ENCODE assay signal across 14 cellular contexts in genomic region chr11:27861706-27862430, GRCh38.
DNase-seq lines count a peak whose midpoint lies in the region; ATAC-seq and TF ChIP-seq lines count a peak whose summit lies in the region.
"Had no signal": no experiment of that assay in that cellular context is flagged by ENCODE, and none has a peak within 500 bp of the region (broad histone marks: within the 10 kb centered on the region; RNA-seq: fewer than 3 reads in every experiment).

No MANE protein-coding gene starts in this region.

- H3K27ac ChIP-seq in transverse colon (no peak overlapping the region), coronary artery (peak overlapping the region in 1 of 2 donors; percentile 53)

- no peak overlapping the region for H3K4me3 Mint-ChIP-seq in natural killer cell treated with Interleukin-12 subunit alpha and Interleukin-12 subunit beta and Interleukin-15 and Interleukin-18, amount 100 ng/mL, for 72 hours
- H3K4me3 Mint-ChIP-seq: nephron had no signal

- TF ChIP-seq CTCF in transverse colon (IDR thresholded peaks at IDR 0.05) (no peak), coronary artery (IDR thresholded peaks at IDR 0.05) (no peak)

- no peaks in the 10 kb centered on the region for H3K36me3 ChIP-seq in transverse colon

- TF ChIP-seq EP300 in transverse colon (IDR thresholded peaks at IDR 0.05; ENCODE audit: low read depth): no peak

- H3K4me3 ChIP-seq in transverse colon (no peak overlapping the region), coronary artery (no peak overlapping the region)

- no peaks in the 10 kb centered on the region for H3K27me3 Mint-ChIP-seq in natural killer cell treated with Interleukin-12 subunit alpha and Interleukin-12 subunit beta and Interleukin-15 and Interleukin-18, amount 100 ng/mL, for 72 hours

- no peaks in the 10 kb centered on the region for H3K4me1 Mint-ChIP-seq in natural killer cell treated with Interleukin-12 subunit alpha and Interleukin-12 subunit beta and Interleukin-15 and Interleukin-18, amount 100 ng/mL, for 72 hours (ENCODE audit: low read depth in 2 of 2)
- H3K4me1 Mint-ChIP-seq: nephron had no signal

- H3K27me3 ChIP-seq in transverse colon: no peaks in the 10 kb centered on the region

- ATAC-seq in Right ventricle myocardium superior (ENCODE audit: poor library complexity): peak; percentile 55
- no peak for ATAC-seq in natural killer cell treated with Interleukin-12 subunit alpha and Interleukin-12 subunit beta and Interleukin-15 and Interleukin-18, amount 100 ng/mL, for 72 hours

- 54% methylated on average over 4 of the region's 4 CpGs for WGBS in transverse colon (ENCODE audit: low coverage in 1 of 2), 2 donors

- TF ChIP-seq POLR2A in transverse colon (IDR thresholded peaks at IDR 0.05): no peak

- intact Hi-C loops in Right ventricle myocardium superior (cut with DNase I): no loop called here
- intact Hi-C loops in cardiac septum (cut with DNase I): no loop called here
- intact Hi-C loops in transverse colon (cut with DNase I; ENCODE audit: low total_unique reads): no loop called here

- in situ Hi-C loops in transverse colon (cut with MboI; ENCODE audit: low pct_ligation_motif_present in 1 of 4, low pct_unique_long_range_greater_than_20kb in 1 of 4, low sequenced_read_pairs in 3 of 4): no loop called here

- no peaks in the 10 kb centered on the region for H3K36me3 Mint-ChIP-seq in natural killer cell treated with Interleukin-12 subunit alpha and Interleukin-12 subunit beta and Interleukin-15 and Interleukin-18, amount 100 ng/mL, for 72 hours

- no peaks in the 10 kb centered on the region for H3K9me3 ChIP-seq in transverse colon

- H3K9me3 Mint-ChIP-seq in natural killer cell treated with Interleukin-12 subunit alpha and Interleukin-12 subunit beta and Interleukin-15 and Interleukin-18, amount 100 ng/mL, for 72 hours: peaks cover 9% of the 10 kb centered on the region
- H3K9me3 Mint-ChIP-seq: nephron had no signal

- peaks cover 0 to 6% (median 0%) of the 10 kb centered on the region in 4 donors for H3K4me1 ChIP-seq in transverse colon

- DNase-seq in Right ventricle myocardium superior: no peak
- DNase-seq in cardiac septum (ENCODE audit: low spot score): no peak
- DNase-seq in amniotic epithelial cell (ENCODE audit: low read depth): peak; percentile 96
- DNase-seq in glomerular visceral epithelial cell (ENCODE audit: extremely low spot score): peak; percentile 71
- DNase-seq in germinal center (ENCODE audit: low spot score): no peak
- no peak for DNase-seq in transverse colon
- DNase-seq in natural killer cell treated with Interleukin-12 subunit alpha and Interleukin-12 subunit beta and Interleukin-15 and Interleukin-18, amount 100 ng/mL, for 72 hours (ENCODE audit: low spot score): no peak
- no peak for DNase-seq in coronary artery (ENCODE audit: low spot score)
- DNase-seq: activated CD4-positive, alpha-beta T cell treated with anti-CD3 and anti-CD28 coated beads for 4 hours; AML-193; KG1; NCI-H2171; stimulated activated naive CD4-positive, alpha-beta T cell had no signal

- H3K27ac Mint-ChIP-seq in natural killer cell treated with Interleukin-12 subunit alpha and Interleukin-12 subunit beta and Interleukin-15 and Interleukin-18, amount 100 ng/mL, for 72 hours: no peak overlapping the region
- H3K27ac Mint-ChIP-seq: nephron had no signal

Comparison
In these comparisons a context has a peak if more than half of its experiments do, and no peak if none do; other contexts are left out.
1. DNase-seq: peak in amniotic epithelial cell (single experiment) and glomerular visceral epithelial cell (single experiment); none in Right ventricle myocardium superior (single experiment), cardiac septum (single experiment), germinal center (single experiment), transverse colon (single experiment), natural killer cell treated with Interleukin-12 subunit alpha and Interleukin-12 subunit beta and Interleukin-15 and Interleukin-18, amount 100 ng/mL, for 72 hours (single experiment) and coronary artery (single experiment).